ENCODE assay signal across 26 cellular contexts in genomic region chr5:6485441-6485840, GRCh38. TPM values are rescaled to one million over a fixed set of nuclear protein-coding genes. Genes with fewer than 3 reads are reported as not detected.
"Had no signal": no experiment of that assay in that cellular context is flagged by ENCODE, and none has a peak within 500 bp of the region (broad histone marks: within the 10 kb centered on the region; RNA-seq: fewer than 3 reads in every experiment).

No MANE protein-coding gene starts in this region.

- H3K36me3 ChIP-seq: neutrophil, pancreas, right lobe of liver, thoracic aorta had no signal

- H3K4me3 ChIP-seq: dorsolateral prefrontal cortex, pancreas, right lobe of liver, smooth muscle cell, thoracic aorta had no signal

- H3K4me3 Mint-ChIP-seq: activated CD4-positive, alpha-beta memory T cell treated with anti-CD3 and anti-CD28 coated beads, Interleukin-2, amount 10 ng/mL, durations not matched to agents 7 days and 5 days; activated CD4-positive, alpha-beta T cell treated with anti-CD3 and anti-CD28 coated beads for 36 hours; activated CD8-positive, alpha-beta memory T cell treated with anti-CD3 and anti-CD28 coated beads, Interleukin-2, amount 10 ng/mL, durations not matched to agents 7 days and 5 days; activated naive CD4-positive, alpha-beta T cell treated with anti-CD3 and anti-CD28 coated beads for 36 hours; activated naive CD8-positive, alpha-beta T cell treated with anti-CD3 and anti-CD28 coated beads, Interleukin-2, amount 50 U/mL, for 24 hours; activated T-helper 17 cell treated with anti-CD3 and anti-CD28 coated beads, Interleukin-2, amount 50 U/mL, for 72 hours; brain; natural killer cell treated with Interleukin-12 subunit alpha and Interleukin-12 subunit beta and Interleukin-15 and Interleukin-18, amount 100 ng/mL, for 72 hours; stimulated activated effector memory CD8-positive, alpha-beta T cell treated with anti-CD3 and anti-CD28 coated beads, Interleukin-12 subunit alpha, Interleukin-12 subunit beta, amount 100 ng/mL, for 72 hours; T-helper 17 cell had no signal

- H3K27ac ChIP-seq: dorsolateral prefrontal cortex, epithelial cell of prostate, neutrophil, pancreas, right lobe of liver, thoracic aorta had no signal

- H3K27me3 Mint-ChIP-seq: brain had no signal

- H3K9me3 Mint-ChIP-seq: activated CD4-positive, alpha-beta memory T cell treated with anti-CD3 and anti-CD28 coated beads, Interleukin-2, amount 10 ng/mL, durations not matched to agents 7 days and 5 days; activated naive CD4-positive, alpha-beta T cell treated with anti-CD3 and anti-CD28 coated beads for 36 hours; activated naive CD8-positive, alpha-beta T cell treated with anti-CD3 and anti-CD28 coated beads, Interleukin-2, amount 50 U/mL, for 24 hours; activated T-helper 17 cell treated with anti-CD3 and anti-CD28 coated beads, Interleukin-2, amount 50 U/mL, for 72 hours; natural killer cell treated with Interleukin-12 subunit alpha and Interleukin-12 subunit beta and Interleukin-15 and Interleukin-18, amount 100 ng/mL, for 72 hours; stimulated activated effector memory CD8-positive, alpha-beta T cell treated with anti-CD3 and anti-CD28 coated beads, Interleukin-12 subunit alpha, Interleukin-12 subunit beta, amount 100 ng/mL, for 72 hours had no signal

- H3K27ac Mint-ChIP-seq: activated CD4-positive, alpha-beta memory T cell treated with anti-CD3 and anti-CD28 coated beads, Interleukin-2, amount 10 ng/mL, durations not matched to agents 7 days and 5 days; activated CD4-positive, alpha-beta T cell treated with anti-CD3 and anti-CD28 coated beads for 36 hours; activated CD8-positive, alpha-beta memory T cell treated with anti-CD3 and anti-CD28 coated beads, Interleukin-2, amount 10 ng/mL, durations not matched to agents 7 days and 5 days; activated naive CD4-positive, alpha-beta T cell treated with anti-CD3 and anti-CD28 coated beads for 36 hours; activated naive CD8-positive, alpha-beta T cell treated with anti-CD3 and anti-CD28 coated beads, Interleukin-2, amount 50 U/mL, for 24 hours; activated T-helper 17 cell treated with anti-CD3 and anti-CD28 coated beads, Interleukin-2, amount 50 U/mL, for 72 hours; natural killer cell treated with Interleukin-12 subunit alpha and Interleukin-12 subunit beta and Interleukin-15 and Interleukin-18, amount 100 ng/mL, for 72 hours; stimulated activated effector memory CD8-positive, alpha-beta T cell treated with anti-CD3 and anti-CD28 coated beads, Interleukin-12 subunit alpha, Interleukin-12 subunit beta, amount 100 ng/mL, for 72 hours; T-helper 17 cell had no signal

- ATAC-seq: activated CD4-positive, alpha-beta T cell treated with anti-CD3 and anti-CD28 coated beads for 36 hours; activated CD8-positive, alpha-beta memory T cell treated with anti-CD3 and anti-CD28 coated beads, Interleukin-2, amount 10 ng/mL, durations not matched to agents 7 days and 5 days; activated naive CD8-positive, alpha-beta T cell treated with anti-CD3 and anti-CD28 coated beads, Interleukin-2, amount 50 U/mL, for 24 hours; activated T-helper 17 cell treated with anti-CD3 and anti-CD28 coated beads, Interleukin-2, amount 50 U/mL, for 72 hours; natural killer cell treated with Interleukin-12 subunit alpha and Interleukin-12 subunit beta and Interleukin-15 and Interleukin-18, amount 100 ng/mL, for 72 hours; pancreas; right lobe of liver; stimulated activated effector memory CD8-positive, alpha-beta T cell treated with anti-CD3 and anti-CD28 coated beads, Interleukin-12 subunit alpha, Interleukin-12 subunit beta, amount 100 ng/mL, for 72 hours; T-helper 17 cell had no signal

- H3K4me1 ChIP-seq: pancreas, right lobe of liver had no signal

- H3K4me1 Mint-ChIP-seq: activated T-helper 17 cell treated with anti-CD3 and anti-CD28 coated beads, Interleukin-2, amount 50 U/mL, for 72 hours; T-helper 17 cell had no signal

- DNase-seq: activated CD4-positive, alpha-beta memory T cell treated with anti-CD3 and anti-CD28 coated beads, Interleukin-2, amount 10 ng/mL, durations not matched to agents 7 days and 5 days; activated CD4-positive, alpha-beta T cell treated with anti-CD3 and anti-CD28 coated beads for 36 hours; activated CD8-positive, alpha-beta memory T cell treated with anti-CD3 and anti-CD28 coated beads, Interleukin-2, amount 10 ng/mL, durations not matched to agents 7 days and 5 days; activated naive CD4-positive, alpha-beta T cell treated with anti-CD3 and anti-CD28 coated beads for 36 hours; activated naive CD8-positive, alpha-beta T cell treated with anti-CD3 and anti-CD28 coated beads, Interleukin-2, amount 50 U/mL, for 24 hours; activated T-cell treated with anti-CD3 and anti-CD28 coated beads, Interleukin-2, amount 50 U/mL, for 1 hour; anterior cingulate cortex; central memory CD4-positive, alpha-beta T cell; dorsolateral prefrontal cortex; foreskin fibroblast; mesenchymal stem cell; pancreas; stimulated activated CD4-positive, alpha-beta T cell treated with anti-CD3 and anti-CD28 coated beads, Interleukin-4, amount 100 ng/mL, for 1 hour; T-helper 17 cell had no signal

- H3K9me3 ChIP-seq: neutrophil, pancreas, right lobe of liver, thoracic aorta had no signal

- H3K36me3 Mint-ChIP-seq: activated CD8-positive, alpha-beta memory T cell treated with anti-CD3 and anti-CD28 coated beads, Interleukin-2, amount 10 ng/mL, durations not matched to agents 7 days and 5 days; natural killer cell treated with Interleukin-12 subunit alpha and Interleukin-12 subunit beta and Interleukin-15 and Interleukin-18, amount 100 ng/mL, for 72 hours; stimulated activated effector memory CD8-positive, alpha-beta T cell treated with anti-CD3 and anti-CD28 coated beads, Interleukin-12 subunit alpha, Interleukin-12 subunit beta, amount 100 ng/mL, for 72 hours had no signal

- FAIRE-seq: colon, pancreas, TTC549 had no signal

RNA-seq across cellular contexts. Expression of gene UBE2QL1, which starts 36.8 kb away (rescaled TPM):
- total RNA-seq: activated CD4-positive, alpha-beta T cell treated with anti-CD3 and anti-CD28 coated beads for 36 hours; activated naive CD4-positive, alpha-beta T cell treated with anti-CD3 and anti-CD28 coated beads for 36 hours; activated T-helper 17 cell treated with anti-CD3 and anti-CD28 coated beads, Interleukin-2, amount 50 U/mL, for 72 hours; glomerular endothelial cell; natural killer cell treated with Interleukin-12 subunit alpha and Interleukin-12 subunit beta and Interleukin-15 and Interleukin-18, amount 100 ng/mL, for 72 hours had no signal
